Comparison of ENCODE assay signal across 12 cellular contexts in the genomic region with DNA sequence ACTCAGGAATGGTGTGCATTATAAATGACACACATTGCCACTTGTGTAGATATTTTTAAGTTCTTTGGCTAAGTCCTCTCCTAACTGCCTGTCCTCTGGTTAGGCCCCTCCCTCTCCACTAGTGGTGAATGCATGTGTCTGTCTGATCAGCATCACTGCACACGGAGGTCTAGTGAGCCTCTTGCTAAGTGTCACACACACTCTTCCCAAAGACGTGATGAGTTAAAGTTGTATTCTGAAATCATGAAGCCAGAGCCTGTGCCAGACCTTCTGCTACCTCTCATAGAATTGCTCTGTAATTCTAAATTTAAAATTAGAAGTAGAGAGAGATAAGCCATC. TPM values are rescaled to one million over a fixed set of nuclear protein-coding genes. Genes with fewer than 3 reads are reported as not detected.
DNase-seq lines count a peak whose midpoint lies in the region; ATAC-seq and TF ChIP-seq lines count a peak whose summit lies in the region.
"Had no signal": no experiment of that assay in that cellular context is flagged by ENCODE, and none has a peak within 500 bp of the region (broad histone marks: within the 10 kb centered on the region; RNA-seq: fewer than 3 reads in every experiment).

No MANE protein-coding gene starts in this region.

- H3K4me3 ChIP-seq in left ventricle myocardium inferior: no peak overlapping the region

- ATAC-seq in GM18502 (IDR thresholded peaks at IDR 0.05; ENCODE audit: poor library complexity, unreplicated experiment): peak; percentile 99
- peak; percentile 82 for ATAC-seq in GM21381 (IDR thresholded peaks at IDR 0.05; ENCODE audit: unreplicated experiment)
- peak; percentile 61 for ATAC-seq in HG03196 (IDR thresholded peaks at IDR 0.05; ENCODE audit: unreplicated experiment)

- no peaks in the 10 kb centered on the region for H3K27me3 ChIP-seq in left ventricle myocardium inferior (ENCODE audit: low read depth)

- peaks cover 51% of the 10 kb centered on the region for H3K36me3 ChIP-seq in left ventricle myocardium inferior

- H3K9me3 ChIP-seq in left ventricle myocardium inferior (replicated peaks): no peaks in the 10 kb centered on the region

- DNase-seq in left ventricle myocardium inferior: no peak
- no peak for DNase-seq in KBM-7
- DNase-seq in NCI-H748 treated with DMSO at 0.1 percent for 48 hours (lab: John Stamatoyannopoulos, UW): no peak
- no peak for DNase-seq in islet precursor cell
- DNase-seq in CD1c-positive myeloid dendritic cell (ENCODE audit: extremely low spot score): no peak
- DNase-seq: DMS153, NCI-H345, T1000 had no signal

- H3K4me1 ChIP-seq in left ventricle myocardium inferior: peaks cover 44% of the 10 kb centered on the region

- TF ChIP-seq CTCF in left ventricle myocardium inferior (IDR thresholded peaks at IDR 0.05; ENCODE audit: borderline replicate concordance): no peak

- intact Hi-C loops in left ventricle myocardium inferior (cut with micrococcal nuclease): no loop called here

- peak overlapping the region; percentile 36 for H3K27ac ChIP-seq in left ventricle myocardium inferior (replicated peaks)
- H3K27ac ChIP-seq: HL-60 had no signal

- in situ Hi-C loops in KBM-7 (cut with MboI; ENCODE audit: low pct_unique_long_range_greater_than_20kb, low sequenced_read_pairs): no loop called here

RNA-seq across cellular contexts. Expression of a gene that starts 41.3 kb away (rescaled TPM):
- 45.8 TPM for total RNA-seq in left ventricle myocardium inferior

RNA-seq across cellular contexts. Expression of a gene that starts 52.0 kb away (rescaled TPM):
- total RNA-seq in left ventricle myocardium inferior: 3.2 TPM
